Comparison of ENCODE assay signal across 2 cellular contexts in the genomic region with DNA sequence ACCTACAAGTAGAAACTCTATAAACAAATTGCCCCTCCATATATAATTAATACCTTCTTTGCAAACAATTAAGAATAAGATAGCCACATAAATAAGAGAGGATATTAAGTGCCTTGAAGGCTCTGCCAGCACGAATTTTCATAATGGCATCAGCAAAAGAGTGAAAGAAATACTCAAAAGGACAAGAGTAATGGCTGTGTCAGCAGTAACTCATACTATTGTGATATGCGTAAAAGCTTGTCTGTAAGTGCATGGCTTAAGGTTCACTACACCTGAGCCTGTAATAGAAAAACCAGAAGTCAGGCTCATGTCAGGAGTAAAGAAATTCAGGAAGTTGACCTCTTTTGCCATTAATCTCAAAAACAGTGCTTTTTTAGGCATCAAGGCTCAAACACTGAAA.
TF ChIP-seq lines count a peak whose summit lies in the region.

No MANE protein-coding gene starts in this region.

TF ChIP-seq in HepG2, 621 proteins besides CTCF, POLR2A, EP300 and RAD21:
- no peak for TF ChIP-seq PAX8 (CRISPR knock-in tag; IDR thresholded peaks at IDR 0.05; ENCODE audit: borderline replicate concordance)
- TF ChIP-seq ZEB1 (IDR thresholded peaks at IDR 0.05; ENCODE audit: insufficient replicate concordance, low read depth) = no peak
- TF ChIP-seq MAFK (conservative IDR thresholded peaks at IDR 0.05 in 1 of 2, IDR thresholded peaks at IDR 0.05 in 1 of 2; ENCODE audit: low read length in 2 of 2) = peak in 1 of 2 experiments; percentile 75; a peak in 3 of 4 replicates
- TF ChIP-seq YY1 (IDR thresholded peaks at IDR 0.05; ENCODE audit: insufficient read depth, insufficient replicate concordance, low read depth, low read length) = no peak
- peak; percentile 63 for TF ChIP-seq MAFF (IDR thresholded peaks at IDR 0.05; ENCODE audit: low read depth, low read length)
- TF ChIP-seq, protein P1, sequence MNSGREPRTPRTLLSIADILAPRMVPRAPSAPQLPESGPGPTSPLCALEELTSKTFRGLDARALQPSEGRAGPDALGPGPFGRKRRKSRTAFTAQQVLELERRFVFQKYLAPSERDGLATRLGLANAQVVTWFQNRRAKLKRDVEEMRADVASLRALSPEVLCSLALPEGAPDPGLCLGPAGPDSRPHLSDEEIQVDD (CRISPR knock-in tag; IDR thresholded peaks at IDR 0.05; ENCODE audit: borderline replicate concordance) = no peak
- TF ChIP-seq ZNF234 (CRISPR knock-in tag; conservative IDR thresholded peaks at IDR 0.05) = no peak
- TF ChIP-seq PHF20 (CRISPR knock-in tag; IDR thresholded peaks at IDR 0.05) = no peak
- TF ChIP-seq, protein P2, sequence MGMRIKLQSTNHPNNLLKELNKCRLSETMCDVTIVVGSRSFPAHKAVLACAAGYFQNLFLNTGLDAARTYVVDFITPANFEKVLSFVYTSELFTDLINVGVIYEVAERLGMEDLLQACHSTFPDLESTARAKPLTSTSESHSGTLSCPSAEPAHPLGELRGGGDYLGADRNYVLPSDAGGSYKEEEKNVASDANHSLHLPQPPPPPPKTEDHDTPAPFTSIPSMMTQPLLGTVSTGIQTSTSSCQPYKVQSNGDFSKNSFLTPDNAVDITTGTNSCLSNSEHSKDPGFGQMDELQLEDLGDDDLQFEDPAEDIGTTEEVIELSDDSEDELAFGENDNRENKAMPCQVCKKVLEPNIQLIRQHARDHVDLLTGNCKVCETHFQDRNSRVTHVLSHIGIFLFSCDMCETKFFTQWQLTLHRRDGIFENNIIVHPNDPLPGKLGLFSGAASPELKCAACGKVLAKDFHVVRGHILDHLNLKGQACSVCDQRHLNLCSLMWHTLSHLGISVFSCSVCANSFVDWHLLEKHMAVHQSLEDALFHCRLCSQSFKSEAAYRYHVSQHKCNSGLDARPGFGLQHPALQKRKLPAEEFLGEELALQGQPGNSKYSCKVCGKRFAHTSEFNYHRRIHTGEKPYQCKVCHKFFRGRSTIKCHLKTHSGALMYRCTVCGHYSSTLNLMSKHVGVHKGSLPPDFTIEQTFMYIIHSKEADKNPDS (CRISPR knock-in tag; IDR thresholded peaks at IDR 0.05) = no peak

TF ChIP-seq in IMR-90, 13 proteins besides CTCF, POLR2A, EP300 and RAD21:
- TF ChIP-seq FOS (IDR thresholded peaks at IDR 0.05; ENCODE audit: low read depth, low read length) (no peak), MAFK (IDR thresholded peaks at IDR 0.05; ENCODE audit: low read depth, low read length) (peak; percentile 65)
